In genomic region chr1:29453502-29454240, GRCh38 we compare ENCODE assay signal across 8 cellular contexts.
DNase-seq lines count a peak whose midpoint lies in the region; ATAC-seq and TF ChIP-seq lines count a peak whose summit lies in the region.

No MANE protein-coding gene starts in this region.

- H3K36me3 Mint-ChIP-seq in natural killer cell treated with Interleukin-12 subunit alpha and Interleukin-12 subunit beta and Interleukin-15 and Interleukin-18, amount 100 ng/mL, for 72 hours, result no peaks in the 10 kb centered on the region
- H3K36me3 Mint-ChIP-seq in natural killer cell (no peaks in the 10 kb centered on the region), nephron (ENCODE audit: low read depth) (no peaks in the 10 kb centered on the region)
- H3K36me3 Mint-ChIP-seq in stimulated activated effector memory CD8-positive, alpha-beta T cell treated with anti-CD3 and anti-CD28 coated beads, Interleukin-12 subunit alpha, Interleukin-12 subunit beta, amount 100 ng/mL, for 72 hours, result no peaks in the 10 kb centered on the region

- ATAC-seq in natural killer cell treated with Interleukin-12 subunit alpha and Interleukin-12 subunit beta and Interleukin-15 and Interleukin-18, amount 100 ng/mL, for 72 hours, result no peak
- ATAC-seq in natural killer cell (no peak), GM19328 (IDR thresholded peaks at IDR 0.05; ENCODE audit: unreplicated experiment) (no peak)
- ATAC-seq in stimulated activated effector memory CD8-positive, alpha-beta T cell treated with anti-CD3 and anti-CD28 coated beads, Interleukin-12 subunit alpha, Interleukin-12 subunit beta, amount 100 ng/mL, for 72 hours, result no peak

- peak; percentile 32 for DNase-seq in natural killer cell treated with Interleukin-12 subunit alpha and Interleukin-12 subunit beta and Interleukin-15 and Interleukin-18, amount 100 ng/mL, for 72 hours (ENCODE audit: low spot score)
- DNase-seq in natural killer cell (no peak), NCI-H524 (lab: John Stamatoyannopoulos, UW) (peak; percentile 79 to 80), dedifferentiated amniotic fluid mesenchymal stem cell (ENCODE audit: extremely low spot score) (peak; percentile 28), KG1 (lab: John Stamatoyannopoulos, UW) (no peak)
- no peak for DNase-seq in stimulated activated effector memory CD8-positive, alpha-beta T cell treated with anti-CD3 and anti-CD28 coated beads, Interleukin-12 subunit alpha, Interleukin-12 subunit beta, amount 100 ng/mL, for 72 hours (ENCODE audit: low spot score in 2 of 2)

- H3K27ac Mint-ChIP-seq in natural killer cell treated with Interleukin-12 subunit alpha and Interleukin-12 subunit beta and Interleukin-15 and Interleukin-18, amount 100 ng/mL, for 72 hours, result no peak overlapping the region
- no peak overlapping the region for H3K27ac Mint-ChIP-seq in natural killer cell
- peak overlapping the region in 1 of 3 experiments; percentile 83 for H3K27ac Mint-ChIP-seq in nephron
- H3K27ac Mint-ChIP-seq in stimulated activated effector memory CD8-positive, alpha-beta T cell treated with anti-CD3 and anti-CD28 coated beads, Interleukin-12 subunit alpha, Interleukin-12 subunit beta, amount 100 ng/mL, for 72 hours, result no peak overlapping the region

- no peak for TF ChIP-seq CTCF in natural killer cell (IDR thresholded peaks at IDR 0.05)
- TF ChIP-seq CTCF in nephron (IDR thresholded peaks at IDR 0.05; ENCODE audit: unreplicated experiment in 3 of 3), result peak; percentile 16 to 41 (median 33)

- H3K4me3 Mint-ChIP-seq in natural killer cell treated with Interleukin-12 subunit alpha and Interleukin-12 subunit beta and Interleukin-15 and Interleukin-18, amount 100 ng/mL, for 72 hours, result no peak overlapping the region
- H3K4me3 Mint-ChIP-seq in natural killer cell (no peak overlapping the region), nephron (no peak overlapping the region)
- H3K4me3 Mint-ChIP-seq in stimulated activated effector memory CD8-positive, alpha-beta T cell treated with anti-CD3 and anti-CD28 coated beads, Interleukin-12 subunit alpha, Interleukin-12 subunit beta, amount 100 ng/mL, for 72 hours, result no peak overlapping the region

- intact Hi-C loops in natural killer cell (cut with micrococcal nuclease), result no loop called here

- H3K4me1 Mint-ChIP-seq in natural killer cell treated with Interleukin-12 subunit alpha and Interleukin-12 subunit beta and Interleukin-15 and Interleukin-18, amount 100 ng/mL, for 72 hours (ENCODE audit: low read depth in 2 of 2), result no peaks in the 10 kb centered on the region
- H3K4me1 Mint-ChIP-seq in natural killer cell (no peaks in the 10 kb centered on the region), nephron (peaks cover 16% of the 10 kb centered on the region)
- no peaks in the 10 kb centered on the region for H3K4me1 Mint-ChIP-seq in stimulated activated effector memory CD8-positive, alpha-beta T cell treated with anti-CD3 and anti-CD28 coated beads, Interleukin-12 subunit alpha, Interleukin-12 subunit beta, amount 100 ng/mL, for 72 hours

- peaks cover 12 to 22% of the 10 kb centered on the region in 2 donors for H3K27me3 Mint-ChIP-seq in natural killer cell treated with Interleukin-12 subunit alpha and Interleukin-12 subunit beta and Interleukin-15 and Interleukin-18, amount 100 ng/mL, for 72 hours
- H3K27me3 Mint-ChIP-seq in natural killer cell (ENCODE audit: low read depth in 2 of 2) (no peaks in the 10 kb centered on the region), nephron (ENCODE audit: low read depth) (peaks cover 31% of the 10 kb centered on the region)

- H3K9me3 Mint-ChIP-seq in natural killer cell treated with Interleukin-12 subunit alpha and Interleukin-12 subunit beta and Interleukin-15 and Interleukin-18, amount 100 ng/mL, for 72 hours, result no peaks in the 10 kb centered on the region
- H3K9me3 Mint-ChIP-seq in natural killer cell (no peaks in the 10 kb centered on the region), nephron (peaks cover 3% of the 10 kb centered on the region)
- H3K9me3 Mint-ChIP-seq in stimulated activated effector memory CD8-positive, alpha-beta T cell treated with anti-CD3 and anti-CD28 coated beads, Interleukin-12 subunit alpha, Interleukin-12 subunit beta, amount 100 ng/mL, for 72 hours, result peaks cover 3% of the 10 kb centered on the region

Comparison
In these comparisons a context has a peak if more than half of its experiments do, and no peak if none do; other contexts are left out.
1. DNase-seq: peak in natural killer cell treated with Interleukin-12 subunit alpha and Interleukin-12 subunit beta and Interleukin-15 and Interleukin-18, amount 100 ng/mL, for 72 hours (single experiment), NCI-H524 (2 of 2) and dedifferentiated amniotic fluid mesenchymal stem cell (single experiment); none in natural killer cell (single experiment), KG1 (single experiment) and stimulated activated effector memory CD8-positive, alpha-beta T cell treated with anti-CD3 and anti-CD28 coated beads, Interleukin-12 subunit alpha, Interleukin-12 subunit beta, amount 100 ng/mL, for 72 hours (0 of 2).